ENCODE assay signal across 17 cellular contexts in the genomic region with DNA sequence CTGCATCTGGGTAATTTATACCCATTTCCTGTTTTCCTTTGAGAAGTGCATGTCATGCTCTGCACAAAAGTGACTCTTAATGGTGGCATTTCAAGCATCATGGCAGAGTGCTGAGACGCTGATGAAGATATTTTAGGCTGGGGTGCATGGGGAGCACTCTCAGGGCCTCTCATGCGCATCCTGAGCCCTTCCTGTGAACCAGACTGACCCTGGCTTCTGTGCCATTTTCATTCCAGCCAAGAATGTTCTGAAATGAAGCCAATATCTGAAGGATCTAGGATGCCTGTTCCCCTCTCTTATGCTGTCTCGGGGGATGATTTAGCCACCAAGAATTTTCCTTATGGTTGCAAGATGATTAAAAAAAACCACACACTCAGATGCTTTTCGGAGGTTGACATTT.
A peak's percentile ranks its signal among the peaks of the same experiment; 100 is the strongest.
DNase-seq lines count a peak whose midpoint lies in the region; ATAC-seq and TF ChIP-seq lines count a peak whose summit lies in the region.
"Had no signal": no experiment of that assay in that cellular context is flagged by ENCODE, and none has a peak within 500 bp of the region (broad histone marks: within the 10 kb centered on the region; RNA-seq: fewer than 3 reads in every experiment).

No MANE protein-coding gene starts in this region.

- H3K9me3 Mint-ChIP-seq in HFFc6 (no peaks in the 10 kb centered on the region), Caco-2 (ENCODE audit: unreplicated experiment) (no peaks in the 10 kb centered on the region)
- H3K9me3 Mint-ChIP-seq: T-cell had no signal

- H3K27ac Mint-ChIP-seq in HFFc6 (peak overlapping the region; percentile 73), Caco-2 (ENCODE audit: unreplicated experiment) (no peak overlapping the region)
- H3K27ac Mint-ChIP-seq: T-cell had no signal

- peak; percentile 97 for DNase-seq in ACHN
- DNase-seq in HFFc6: peak; percentile 96
- DNase-seq in amniotic epithelial cell (ENCODE audit: low read depth): peak; percentile 97
- peak; percentile 84 for DNase-seq in hepatic stellate cell (ENCODE audit: low spot score)
- DNase-seq in cerebellum (ENCODE audit: low spot score): no peak
- DNase-seq in Caco-2: no peak
- DNase-seq: left lung; NCI-H1092 treated with DMSO at 0.1 percent for 48 hours; NCI-H82; occipital lobe; stimulated activated naive CD4-positive, alpha-beta T cell treated with Interleukin-2 at 50 U/mL for 16 hours; T-cell had no signal

- no peaks in the 10 kb centered on the region for H3K9me3 ChIP-seq in Caco-2
- H3K9me3 ChIP-seq: esophagus muscularis mucosa, left lung had no signal

- POLR2A ChIA-PET in Caco-2 (lab: Charles Lee): no interaction called here

- H3K4me1 Mint-ChIP-seq in HFFc6 (ENCODE audit: low read depth) (peaks cover 82% of the 10 kb centered on the region), Caco-2 (ENCODE audit: low read depth, unreplicated experiment) (no peaks in the 10 kb centered on the region)

- TF ChIP-seq CTCF in HFFc6 (IDR thresholded peaks at IDR 0.05) (no peak), Caco-2 (IDR thresholded peaks at IDR 0.05; ENCODE audit: insufficient read depth in 1 of 2, low read depth in 1 of 2, low read length in 1 of 2, severe bottlenecking in 1 of 2, unreplicated experiment in 1 of 2) (no peak)

- no peaks in the 10 kb centered on the region for H3K36me3 ChIP-seq in Caco-2 (ENCODE audit: control insufficient read depth, insufficient read depth, low read length)
- H3K36me3 ChIP-seq: cardiac muscle cell had no signal

- H3K4me1 ChIP-seq in Caco-2: no peaks in the 10 kb centered on the region
- H3K4me1 ChIP-seq: esophagus muscularis mucosa, left lung had no signal

- BruUV-seq in Caco-2 (replicated peaks; lab: Mats Ljungman, UMichigan): no TSS peak

- intact Hi-C loops in Caco-2 (cut with micrococcal nuclease; ENCODE audit: unreplicated experiment): no loop called here

- ATAC-seq in HG03025 (IDR thresholded peaks at IDR 0.05; ENCODE audit: low FRiP score, unreplicated experiment) (no peak), HG03135 (IDR thresholded peaks at IDR 0.05; ENCODE audit: unreplicated experiment) (no peak)
- ATAC-seq: left lung, T-cell had no signal

- in situ Hi-C loops in ACHN (cut with HindIII; ENCODE audit: low pct_ligation_motif_present, low pct_unique_long_range_greater_than_20kb, low sequenced_read_pairs): no loop called here

- CTCF ChIA-PET in Caco-2 (lab: Charles Lee): no interaction called here

- H3K4me3 Mint-ChIP-seq in HFFc6 (no peak overlapping the region; the same call in 1 of the 2 replicates), Caco-2 (ENCODE audit: unreplicated experiment) (no peak overlapping the region)
- H3K4me3 Mint-ChIP-seq: CD14-positive monocyte, T-cell had no signal

- H3K36me3 Mint-ChIP-seq in HFFc6 (ENCODE audit: low read depth) (peaks cover 29% of the 10 kb centered on the region), Caco-2 (ENCODE audit: insufficient read depth, unreplicated experiment) (no peaks in the 10 kb centered on the region)

- H3K27me3 Mint-ChIP-seq in HFFc6 (ENCODE audit: insufficient read depth) (peaks cover 1% of the 10 kb centered on the region), Caco-2 (ENCODE audit: insufficient read depth, unreplicated experiment) (no peaks in the 10 kb centered on the region)
- H3K27me3 Mint-ChIP-seq: T-cell had no signal

- no peak overlapping the region for H3K4me3 ChIP-seq in Caco-2 (ENCODE audit: low read depth, low read length)
- H3K4me3 ChIP-seq: cardiac muscle cell, esophagus muscularis mucosa, left lung had no signal

- no peaks in the 10 kb centered on the region for H3K27me3 ChIP-seq in Caco-2 (replicated peaks; ENCODE audit: control insufficient read depth, insufficient read depth, low read length)
- H3K27me3 ChIP-seq: cardiac muscle cell, esophagus muscularis mucosa, left lung had no signal

Comparison
In these comparisons a context has a peak if more than half of its experiments do, and no peak if none do; other contexts are left out.
1. DNase-seq: peak in ACHN (single experiment), HFFc6 (single experiment), amniotic epithelial cell (single experiment) and hepatic stellate cell (single experiment); none in cerebellum (single experiment) and Caco-2 (0 of 2).